21 cellular contexts compared by ENCODE assay signal in the genomic region with DNA sequence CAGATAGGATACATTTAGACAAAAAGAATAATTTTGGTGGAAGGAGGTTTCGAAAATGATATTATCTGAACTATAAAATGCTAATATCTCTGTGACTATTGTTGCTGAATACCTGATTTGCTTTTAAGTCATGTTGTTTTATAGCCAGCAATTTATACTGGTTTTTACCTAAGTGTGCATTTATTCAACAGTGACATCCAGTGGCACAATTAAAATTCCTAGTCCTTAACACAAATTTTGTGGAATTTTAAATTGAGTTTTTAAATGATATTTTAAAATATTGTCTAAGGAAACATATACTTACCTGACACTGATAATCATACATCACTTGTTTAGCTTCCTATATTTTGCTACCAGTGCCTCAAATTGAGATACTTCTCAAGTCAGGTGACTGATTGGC.
A peak's percentile ranks its signal among the peaks of the same experiment; 100 is the strongest.
DNase-seq lines count a peak whose midpoint lies in the region; ATAC-seq and TF ChIP-seq lines count a peak whose summit lies in the region.
"Had no signal": no experiment of that assay in that cellular context is flagged by ENCODE, and none has a peak within 500 bp of the region (broad histone marks: within the 10 kb centered on the region; RNA-seq: fewer than 3 reads in every experiment).

No MANE protein-coding gene starts in this region.

- H3K36me3 Mint-ChIP-seq in CD4-positive, alpha-beta T cell (ENCODE audit: low read depth), result no peaks in the 10 kb centered on the region
- peaks cover 42% of the 10 kb centered on the region for H3K36me3 Mint-ChIP-seq in nephron progenitor cell (ENCODE audit: low read depth)
- H3K36me3 Mint-ChIP-seq: activated naive CD8-positive, alpha-beta T cell treated with anti-CD3 and anti-CD28 coated beads, Interleukin-2, amount 10 ng/mL, durations not matched to agents 7 days and 5 days had no signal

- ATAC-seq in CD4-positive, alpha-beta T cell (ENCODE audit: poor library complexity), result no peak
- ATAC-seq: K562, left ventricle myocardium superior had no signal

- DNase-seq in DMS79 treated with DMSO at 0.1 percent for 48 hours (lab: John Stamatoyannopoulos, UW) (peak; percentile 15), DMS79 (lab: John Stamatoyannopoulos, UW) (no peak), NCI-H69 (lab: John Stamatoyannopoulos, UW) (peak; percentile 40), esophagus muscularis mucosa (ENCODE audit: extremely low spot score) (peak; percentile 78), nephron progenitor cell (no peak), HuH-7 (ENCODE audit: low spot score) (no peak)
- DNase-seq in CD4-positive, alpha-beta T cell, result no peak
- DNase-seq: 8988T; activated CD4-positive, alpha-beta T cell treated with anti-CD3 and anti-CD28 coated beads, Interleukin-2, amount 50 U/mL, for 1 hour; activated CD8-positive, alpha-beta memory T cell treated with anti-CD3 and anti-CD28 coated beads, Interleukin-2, amount 50 U/mL, for 4 hours; activated naive CD8-positive, alpha-beta T cell treated with anti-CD3 and anti-CD28 coated beads, Interleukin-2, amount 10 ng/mL, durations not matched to agents 7 days and 5 days; left ventricle myocardium superior; NCI-H1694 treated with DMSO at 0.1 percent for 48 hours; NCI-H2227 treated with DMSO at 0.1 percent for 48 hours; stimulated activated CD4-positive, alpha-beta T cell treated with anti-CD3 and anti-CD28 coated beads, Interleukin-12 subunit alpha, Interleukin-12 subunit beta, amount 100 ng/mL, for 4 hours; WERI-Rb-1 had no signal

- H3K27me3 Mint-ChIP-seq in CD4-positive, alpha-beta T cell, result no peaks in the 10 kb centered on the region
- peaks cover 3% of the 10 kb centered on the region for H3K27me3 Mint-ChIP-seq in nephron progenitor cell (ENCODE audit: low read depth, poor library complexity)
- H3K27me3 Mint-ChIP-seq: activated naive CD8-positive, alpha-beta T cell treated with anti-CD3 and anti-CD28 coated beads, Interleukin-2, amount 10 ng/mL, durations not matched to agents 7 days and 5 days; B cell had no signal

- intact Hi-C loops in esophagus muscularis mucosa (cut with DNase I), result no loop called here
- intact Hi-C loops in CD4-positive, alpha-beta T cell (cut with DNase I, micrococcal nuclease), result no loop called here

- CTCF ChIA-PET in CD4-positive, alpha-beta T cell (lab: Charles Lee), result no interaction called here

- H3K79me2 ChIP-seq in parathyroid adenoma, result no peaks in the 10 kb centered on the region

- peaks cover 2% of the 10 kb centered on the region for H3K9me3 Mint-ChIP-seq in CD4-positive, alpha-beta T cell
- no peaks in the 10 kb centered on the region for H3K9me3 Mint-ChIP-seq in nephron progenitor cell
- H3K9me3 Mint-ChIP-seq: activated naive CD8-positive, alpha-beta T cell treated with anti-CD3 and anti-CD28 coated beads, Interleukin-2, amount 10 ng/mL, durations not matched to agents 7 days and 5 days; neural progenitor cell had no signal

- WGBS in esophagus muscularis mucosa, result 88% methylated on average over 1 of the region's 1 CpG

- no peak overlapping the region for H3K27ac Mint-ChIP-seq in CD4-positive, alpha-beta T cell
- H3K27ac Mint-ChIP-seq in nephron progenitor cell, result no peak overlapping the region
- H3K27ac Mint-ChIP-seq: activated naive CD8-positive, alpha-beta T cell treated with anti-CD3 and anti-CD28 coated beads, Interleukin-2, amount 10 ng/mL, durations not matched to agents 7 days and 5 days; B cell; neural progenitor cell had no signal

- no peak overlapping the region for H3K9ac ChIP-seq in parathyroid adenoma
- H3K9ac ChIP-seq: neural progenitor cell had no signal

- no peak for TF ChIP-seq EP300 in esophagus muscularis mucosa (IDR thresholded peaks at IDR 0.05)

- POLR2A ChIA-PET in CD4-positive, alpha-beta T cell (lab: Charles Lee), result no interaction called here

- TF ChIP-seq CTCF in esophagus muscularis mucosa (IDR thresholded peaks at IDR 0.05) (no peak), parathyroid adenoma (IDR thresholded peaks at IDR 0.05) (peak; percentile 11), nephron progenitor cell (IDR thresholded peaks at IDR 0.05) (no peak)
- TF ChIP-seq CTCF in CD4-positive, alpha-beta T cell (IDR thresholded peaks at IDR 0.05), result no peak

- no peak overlapping the region for H2AFZ ChIP-seq in parathyroid adenoma
- H2AFZ ChIP-seq: neural progenitor cell had no signal

- H3K27ac ChIP-seq in esophagus muscularis mucosa (replicated peaks in 1 of 4) (no peak overlapping the region), parathyroid adenoma (no peak overlapping the region)
- no peak overlapping the region for H3K27ac ChIP-seq in CD4-positive, alpha-beta T cell (ENCODE audit: low read depth, low read length)
- H3K27ac ChIP-seq: epithelial cell of prostate, neural progenitor cell, WERI-Rb-1 had no signal

- H3K4me2 ChIP-seq in parathyroid adenoma (ENCODE audit: low read length), result no peak overlapping the region

- H3K9me3 ChIP-seq in esophagus muscularis mucosa, result no peaks in the 10 kb centered on the region
- no peaks in the 10 kb centered on the region for H3K9me3 ChIP-seq in parathyroid adenoma (ENCODE audit: control insufficient read depth, low read length)
- no peaks in the 10 kb centered on the region for H3K9me3 ChIP-seq in CD4-positive, alpha-beta T cell (ENCODE audit: control insufficient read depth, low read length)

- H3K4me1 ChIP-seq in esophagus muscularis mucosa, result peaks cover 0 to under 1% (median 0%) of the 10 kb centered on the region in 4 donors
- H3K4me1 ChIP-seq in parathyroid adenoma, result no peaks in the 10 kb centered on the region

- TF ChIP-seq POLR2A in esophagus muscularis mucosa (IDR thresholded peaks at IDR 0.05; ENCODE audit: low read depth), result no peak

- H3K4me3 Mint-ChIP-seq in CD4-positive, alpha-beta T cell, result no peak overlapping the region
- H3K4me3 Mint-ChIP-seq in nephron progenitor cell, result no peak overlapping the region
- H3K4me3 Mint-ChIP-seq: activated naive CD8-positive, alpha-beta T cell treated with anti-CD3 and anti-CD28 coated beads, Interleukin-2, amount 10 ng/mL, durations not matched to agents 7 days and 5 days; B cell; neural progenitor cell had no signal

- H3K4me1 Mint-ChIP-seq in CD4-positive, alpha-beta T cell (ENCODE audit: low read depth), result no peaks in the 10 kb centered on the region
- peaks cover 8% of the 10 kb centered on the region for H3K4me1 Mint-ChIP-seq in nephron progenitor cell
- H3K4me1 Mint-ChIP-seq: activated naive CD8-positive, alpha-beta T cell treated with anti-CD3 and anti-CD28 coated beads, Interleukin-2, amount 10 ng/mL, durations not matched to agents 7 days and 5 days; B cell had no signal

- H3K36me3 ChIP-seq in esophagus muscularis mucosa, result no peaks in the 10 kb centered on the region
- H3K36me3 ChIP-seq in parathyroid adenoma (ENCODE audit: control insufficient read depth, insufficient read depth, low read length), result no peaks in the 10 kb centered on the region
- H3K36me3 ChIP-seq: neural progenitor cell, WERI-Rb-1 had no signal

- H3K27me3 ChIP-seq in esophagus muscularis mucosa, result no peaks in the 10 kb centered on the region
- no peaks in the 10 kb centered on the region for H3K27me3 ChIP-seq in parathyroid adenoma (ENCODE audit: control insufficient read depth, insufficient read depth, low read length)
- H3K27me3 ChIP-seq in CD4-positive, alpha-beta T cell (ENCODE audit: control insufficient read depth, insufficient read depth, low read length), result no peaks in the 10 kb centered on the region

- H3K4me3 ChIP-seq in esophagus muscularis mucosa (no peak overlapping the region), parathyroid adenoma (ENCODE audit: low read depth, low read length) (no peak overlapping the region)
- H3K4me3 ChIP-seq: K562, neural progenitor cell had no signal

Comparison
In these comparisons a context has a peak if more than half of its experiments do, and no peak if none do; other contexts are left out.
1. DNase-seq: peak in DMS79 treated with DMSO at 0.1 percent for 48 hours (single experiment), NCI-H69 (single experiment) and esophagus muscularis mucosa (single experiment); none in DMS79 (single experiment), CD4-positive, alpha-beta T cell (0 of 10), nephron progenitor cell (single experiment) and HuH-7 (single experiment).